Comparison of ENCODE assay signal across 1 cellular context in the genomic region with DNA sequence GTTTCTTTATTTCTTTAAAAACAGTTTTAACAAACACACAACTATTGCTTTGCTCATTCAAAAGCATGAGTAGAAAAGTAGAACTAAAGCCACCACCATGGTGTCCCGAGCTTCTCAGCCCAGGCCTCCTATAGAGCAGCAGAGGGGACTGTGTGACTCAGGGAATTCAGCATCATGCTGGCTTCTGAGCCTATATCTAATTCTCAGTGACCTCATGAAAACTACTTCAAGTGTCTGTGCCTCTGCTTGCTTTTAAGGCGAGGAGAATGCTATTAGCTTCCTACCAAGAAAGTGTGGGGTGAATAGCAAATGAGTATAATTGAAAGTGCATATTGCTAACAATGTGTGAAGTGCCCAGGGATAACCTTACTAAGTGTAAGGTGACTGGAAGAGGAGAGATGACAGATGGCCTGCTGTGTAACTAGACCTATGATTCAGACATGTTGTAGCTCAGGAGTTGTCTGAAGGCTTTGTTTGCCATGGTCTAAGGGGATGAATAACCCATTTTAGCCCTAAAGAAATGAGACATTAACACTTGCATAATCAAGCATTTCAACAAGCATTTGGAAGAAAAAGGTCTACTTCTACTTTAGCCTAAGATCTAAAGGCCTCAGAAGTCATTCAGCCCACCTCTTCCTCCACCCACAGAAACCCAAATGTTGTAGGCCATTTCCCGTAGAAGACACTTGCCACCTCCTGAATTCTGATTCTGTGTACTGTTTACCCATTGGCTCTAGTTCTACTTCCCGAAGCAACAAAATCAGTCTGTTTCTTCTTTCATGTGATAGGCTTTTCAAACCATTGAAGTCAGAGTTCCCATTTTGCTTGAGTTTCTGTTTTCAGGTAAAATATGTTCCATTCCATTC.
TF ChIP-seq lines count a peak whose summit lies in the region.

No MANE protein-coding gene starts in this region.

TF ChIP-seq in GM23338, 12 proteins besides CTCF, POLR2A, EP300 and RAD21 (continued from another document):
- TF ChIP-seq, protein P1, sequence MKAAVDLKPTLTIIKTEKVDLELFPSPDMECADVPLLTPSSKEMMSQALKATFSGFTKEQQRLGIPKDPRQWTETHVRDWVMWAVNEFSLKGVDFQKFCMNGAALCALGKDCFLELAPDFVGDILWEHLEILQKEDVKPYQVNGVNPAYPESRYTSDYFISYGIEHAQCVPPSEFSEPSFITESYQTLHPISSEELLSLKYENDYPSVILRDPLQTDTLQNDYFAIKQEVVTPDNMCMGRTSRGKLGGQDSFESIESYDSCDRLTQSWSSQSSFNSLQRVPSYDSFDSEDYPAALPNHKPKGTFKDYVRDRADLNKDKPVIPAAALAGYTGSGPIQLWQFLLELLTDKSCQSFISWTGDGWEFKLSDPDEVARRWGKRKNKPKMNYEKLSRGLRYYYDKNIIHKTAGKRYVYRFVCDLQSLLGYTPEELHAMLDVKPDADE (IDR thresholded peaks at IDR 0.05): no peak
- TF ChIP-seq EZH2 (IDR thresholded peaks at IDR 0.05; ENCODE audit: low read depth, unreplicated experiment): no peak
- TF ChIP-seq CREB1 (CRISPR knock-in tag; IDR thresholded peaks at IDR 0.05; ENCODE audit: low read depth): no peak
- TF ChIP-seq, protein P2, sequence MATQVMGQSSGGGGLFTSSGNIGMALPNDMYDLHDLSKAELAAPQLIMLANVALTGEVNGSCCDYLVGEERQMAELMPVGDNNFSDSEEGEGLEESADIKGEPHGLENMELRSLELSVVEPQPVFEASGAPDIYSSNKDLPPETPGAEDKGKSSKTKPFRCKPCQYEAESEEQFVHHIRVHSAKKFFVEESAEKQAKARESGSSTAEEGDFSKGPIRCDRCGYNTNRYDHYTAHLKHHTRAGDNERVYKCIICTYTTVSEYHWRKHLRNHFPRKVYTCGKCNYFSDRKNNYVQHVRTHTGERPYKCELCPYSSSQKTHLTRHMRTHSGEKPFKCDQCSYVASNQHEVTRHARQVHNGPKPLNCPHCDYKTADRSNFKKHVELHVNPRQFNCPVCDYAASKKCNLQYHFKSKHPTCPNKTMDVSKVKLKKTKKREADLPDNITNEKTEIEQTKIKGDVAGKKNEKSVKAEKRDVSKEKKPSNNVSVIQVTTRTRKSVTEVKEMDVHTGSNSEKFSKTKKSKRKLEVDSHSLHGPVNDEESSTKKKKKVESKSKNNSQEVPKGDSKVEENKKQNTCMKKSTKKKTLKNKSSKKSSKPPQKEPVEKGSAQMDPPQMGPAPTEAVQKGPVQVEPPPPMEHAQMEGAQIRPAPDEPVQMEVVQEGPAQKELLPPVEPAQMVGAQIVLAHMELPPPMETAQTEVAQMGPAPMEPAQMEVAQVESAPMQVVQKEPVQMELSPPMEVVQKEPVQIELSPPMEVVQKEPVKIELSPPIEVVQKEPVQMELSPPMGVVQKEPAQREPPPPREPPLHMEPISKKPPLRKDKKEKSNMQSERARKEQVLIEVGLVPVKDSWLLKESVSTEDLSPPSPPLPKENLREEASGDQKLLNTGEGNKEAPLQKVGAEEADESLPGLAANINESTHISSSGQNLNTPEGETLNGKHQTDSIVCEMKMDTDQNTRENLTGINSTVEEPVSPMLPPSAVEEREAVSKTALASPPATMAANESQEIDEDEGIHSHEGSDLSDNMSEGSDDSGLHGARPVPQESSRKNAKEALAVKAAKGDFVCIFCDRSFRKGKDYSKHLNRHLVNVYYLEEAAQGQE (IDR thresholded peaks at IDR 0.05; ENCODE audit: unreplicated experiment): no peak
- TF ChIP-seq NANOG (IDR thresholded peaks at IDR 0.05; ENCODE audit: borderline replicate concordance): no peak
- TF ChIP-seq ZNF114 (CRISPR knock-in tag; IDR thresholded peaks at IDR 0.05): no peak
- no peak for TF ChIP-seq ZNF331 (CRISPR knock-in tag; IDR thresholded peaks at IDR 0.05; ENCODE audit: low read depth)
- TF ChIP-seq POLR2AphosphoS5 (IDR thresholded peaks at IDR 0.05; ENCODE audit: low read depth): no peak
- TF ChIP-seq, protein P3, sequence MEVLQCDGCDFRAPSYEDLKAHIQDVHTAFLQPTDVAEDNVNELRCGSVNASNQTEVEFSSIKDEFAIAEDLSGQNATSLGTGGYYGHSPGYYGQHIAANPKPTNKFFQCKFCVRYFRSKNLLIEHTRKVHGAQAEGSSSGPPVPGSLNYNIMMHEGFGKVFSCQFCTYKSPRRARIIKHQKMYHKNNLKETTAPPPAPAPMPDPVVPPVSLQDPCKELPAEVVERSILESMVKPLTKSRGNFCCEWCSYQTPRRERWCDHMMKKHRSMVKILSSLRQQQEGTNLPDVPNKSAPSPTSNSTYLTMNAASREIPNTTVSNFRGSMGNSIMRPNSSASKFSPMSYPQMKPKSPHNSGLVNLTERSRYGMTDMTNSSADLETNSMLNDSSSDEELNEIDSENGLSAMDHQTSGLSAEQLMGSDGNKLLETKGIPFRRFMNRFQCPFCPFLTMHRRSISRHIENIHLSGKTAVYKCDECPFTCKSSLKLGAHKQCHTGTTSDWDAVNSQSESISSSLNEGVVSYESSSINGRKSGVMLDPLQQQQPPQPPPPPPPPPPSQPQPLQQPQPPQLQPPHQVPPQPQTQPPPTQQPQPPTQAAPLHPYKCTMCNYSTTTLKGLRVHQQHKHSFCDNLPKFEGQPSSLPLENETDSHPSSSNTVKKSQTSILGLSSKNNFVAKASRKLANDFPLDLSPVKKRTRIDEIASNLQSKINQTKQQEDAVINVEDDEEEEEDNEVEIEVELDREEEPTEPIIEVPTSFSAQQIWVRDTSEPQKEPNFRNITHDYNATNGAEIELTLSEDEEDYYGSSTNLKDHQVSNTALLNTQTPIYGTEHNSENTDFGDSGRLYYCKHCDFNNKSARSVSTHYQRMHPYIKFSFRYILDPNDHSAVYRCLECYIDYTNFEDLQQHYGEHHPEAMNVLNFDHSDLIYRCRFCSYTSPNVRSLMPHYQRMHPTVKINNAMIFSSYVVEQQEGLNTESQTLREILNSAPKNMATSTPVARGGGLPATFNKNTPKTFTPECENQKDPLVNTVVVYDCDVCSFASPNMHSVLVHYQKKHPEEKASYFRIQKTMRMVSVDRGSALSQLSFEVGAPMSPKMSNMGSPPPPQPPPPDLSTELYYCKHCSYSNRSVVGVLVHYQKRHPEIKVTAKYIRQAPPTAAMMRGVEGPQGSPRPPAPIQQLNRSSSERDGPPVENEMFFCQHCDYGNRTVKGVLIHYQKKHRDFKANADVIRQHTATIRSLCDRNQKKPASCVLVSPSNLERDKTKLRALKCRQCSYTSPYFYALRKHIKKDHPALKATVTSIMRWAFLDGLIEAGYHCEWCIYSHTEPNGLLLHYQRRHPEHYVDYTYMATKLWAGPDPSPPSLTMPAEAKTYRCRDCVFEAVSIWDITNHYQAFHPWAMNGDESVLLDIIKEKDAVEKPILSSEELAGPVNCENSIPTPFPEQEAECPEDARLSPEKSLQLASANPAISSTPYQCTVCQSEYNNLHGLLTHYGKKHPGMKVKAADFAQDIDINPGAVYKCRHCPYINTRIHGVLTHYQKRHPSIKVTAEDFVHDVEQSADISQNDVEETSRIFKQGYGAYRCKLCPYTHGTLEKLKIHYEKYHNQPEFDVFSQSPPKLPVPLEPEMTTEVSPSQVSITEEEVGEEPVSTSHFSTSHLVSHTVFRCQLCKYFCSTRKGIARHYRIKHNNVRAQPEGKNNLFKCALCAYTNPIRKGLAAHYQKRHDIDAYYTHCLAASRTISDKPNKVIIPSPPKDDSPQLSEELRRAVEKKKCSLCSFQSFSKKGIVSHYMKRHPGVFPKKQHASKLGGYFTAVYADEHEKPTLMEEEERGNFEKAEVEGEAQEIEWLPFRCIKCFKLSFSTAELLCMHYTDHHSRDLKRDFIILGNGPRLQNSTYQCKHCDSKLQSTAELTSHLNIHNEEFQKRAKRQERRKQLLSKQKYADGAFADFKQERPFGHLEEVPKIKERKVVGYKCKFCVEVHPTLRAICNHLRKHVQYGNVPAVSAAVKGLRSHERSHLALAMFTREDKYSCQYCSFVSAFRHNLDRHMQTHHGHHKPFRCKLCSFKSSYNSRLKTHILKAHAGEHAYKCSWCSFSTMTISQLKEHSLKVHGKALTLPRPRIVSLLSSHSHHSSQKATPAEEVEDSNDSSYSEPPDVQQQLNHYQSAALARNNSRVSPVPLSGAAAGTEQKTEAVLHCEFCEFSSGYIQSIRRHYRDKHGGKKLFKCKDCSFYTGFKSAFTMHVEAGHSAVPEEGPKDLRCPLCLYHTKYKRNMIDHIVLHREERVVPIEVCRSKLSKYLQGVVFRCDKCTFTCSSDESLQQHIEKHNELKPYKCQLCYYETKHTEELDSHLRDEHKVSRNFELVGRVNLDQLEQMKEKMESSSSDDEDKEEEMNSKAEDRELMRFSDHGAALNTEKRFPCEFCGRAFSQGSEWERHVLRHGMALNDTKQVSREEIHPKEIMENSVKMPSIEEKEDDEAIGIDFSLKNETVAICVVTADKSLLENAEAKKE (CRISPR knock-in tag; IDR thresholded peaks at IDR 0.05): no peak
- TF ChIP-seq STAT1 (IDR thresholded peaks at IDR 0.05; ENCODE audit: unreplicated experiment): no peak
- no peak for TF ChIP-seq EZH2phosphoT487 (IDR thresholded peaks at IDR 0.05; ENCODE audit: unreplicated experiment)
